Comparison of ENCODE assay signal across 17 cellular contexts in the genomic region with DNA sequence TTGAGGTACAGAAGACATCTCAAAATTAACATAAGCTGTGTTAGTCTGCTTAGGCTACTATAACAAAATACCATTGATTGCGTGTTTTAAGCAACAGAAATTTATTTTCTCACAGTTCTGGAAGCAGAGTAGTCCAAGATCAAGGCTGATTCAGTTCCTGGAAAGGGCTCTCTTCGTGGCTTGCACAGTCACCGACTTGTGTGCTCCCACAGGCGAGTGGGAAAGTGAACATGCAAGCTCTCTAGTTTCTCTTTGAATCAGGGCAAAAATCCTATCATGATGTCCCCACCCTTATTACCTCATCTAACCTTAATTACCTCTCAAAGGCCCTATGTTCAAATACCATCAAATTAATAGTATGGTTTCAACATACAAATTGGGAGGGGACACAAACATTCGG.
DNase-seq lines count a peak whose midpoint lies in the region; ATAC-seq and TF ChIP-seq lines count a peak whose summit lies in the region.
"Had no signal": no experiment of that assay in that cellular context is flagged by ENCODE, and none has a peak within 500 bp of the region (broad histone marks: within the 10 kb centered on the region; RNA-seq: fewer than 3 reads in every experiment).

No MANE protein-coding gene starts in this region.

- ATAC-seq in GM18861 (IDR thresholded peaks at IDR 0.05; ENCODE audit: unreplicated experiment): peak; percentile 32
- ATAC-seq in HG03432 (IDR thresholded peaks at IDR 0.05; ENCODE audit: unreplicated experiment): peak; percentile 56
- ATAC-seq in HG03175 (IDR thresholded peaks at IDR 0.05; ENCODE audit: unreplicated experiment): no peak
- no peak for ATAC-seq in HG03159 (IDR thresholded peaks at IDR 0.05; ENCODE audit: unreplicated experiment)
- ATAC-seq: heart right ventricle had no signal

- TF ChIP-seq CTCF in GM10248 (IDR thresholded peaks at IDR 0.05; ENCODE audit: control extremely low read depth, extremely low read depth, low read depth, missing control alignments): no peak

- H3K36me3 ChIP-seq in skeletal muscle satellite cell (ENCODE audit: insufficient read depth, low read length): no peaks in the 10 kb centered on the region
- H3K36me3 ChIP-seq: BLaER1 treated with 17β-estradiol and CSF1 and Interleukin-3, amounts not matched to agents 10 nM and 100 nM; cardiac muscle cell; esophagus muscularis mucosa; heart right ventricle; transverse colon had no signal

- no peaks in the 10 kb centered on the region for H3K27me3 ChIP-seq in skeletal muscle satellite cell (ENCODE audit: control insufficient read depth, insufficient read depth, low read length)
- H3K27me3 ChIP-seq: BLaER1 treated with 17β-estradiol and CSF1 and Interleukin-3, amounts not matched to agents 10 nM and 100 nM; cardiac muscle cell; esophagus muscularis mucosa; heart right ventricle; transverse colon had no signal

- peaks cover 11% of the 10 kb centered on the region for H3K4me1 ChIP-seq in skeletal muscle satellite cell (ENCODE audit: control insufficient read depth, insufficient read depth, low read length)
- H3K4me1 ChIP-seq: BLaER1 treated with 17β-estradiol and CSF1 and Interleukin-3, amounts not matched to agents 10 nM and 100 nM; esophagus muscularis mucosa; heart right ventricle; transverse colon had no signal

- peak; percentile 36 for DNase-seq in astrocyte of the hippocampus (ENCODE audit: low read depth, low spot score)
- DNase-seq in NCI-H226: no peak
- no peak for DNase-seq in GM10248 (ENCODE audit: extremely low spot score)
- DNase-seq: activated CD4-positive, alpha-beta T cell treated with anti-CD3 and anti-CD28 coated beads, Interleukin-2, amount 50 U/mL, for 4 hours; activated T-cell treated with anti-CD3 and anti-CD28 coated beads, Interleukin-2, amount 50 U/mL, for 1 hour; heart right ventricle; KBM-7; stimulated activated naive CD4-positive, alpha-beta T cell; transverse colon had no signal

- H3K9me3 ChIP-seq in skeletal muscle satellite cell (replicated peaks; ENCODE audit: low read length): no peaks in the 10 kb centered on the region
- H3K9me3 ChIP-seq: transverse colon had no signal

- CTCF ChIA-PET in GM10248 (lab: Yijun Ruan, JAX): interaction anchor here (1.5 kb wide), 1 partner anchor 11 kb away, joined by 3 read pairs; no protein-coding TSS in a partner anchor

- POLR2A ChIA-PET in GM10248 (lab: Yijun Ruan, JAX): no interaction called here

- H3K9ac ChIP-seq in skeletal muscle satellite cell (ENCODE audit: low read depth, low read length): peak overlapping the region; percentile 18
- H3K9ac ChIP-seq: BLaER1 treated with 17β-estradiol and CSF1 and Interleukin-3, amounts not matched to agents 10 nM and 100 nM had no signal

- peak overlapping the region; percentile 50 for H3K4me2 ChIP-seq in skeletal muscle satellite cell (ENCODE audit: low read length)

- peak overlapping the region; percentile 1 for H3K4me3 ChIP-seq in skeletal muscle satellite cell (ENCODE audit: low read length)
- H3K4me3 ChIP-seq: BLaER1 treated with 17β-estradiol and CSF1 and Interleukin-3, amounts not matched to agents 10 nM and 100 nM; cardiac muscle cell; esophagus muscularis mucosa; heart right ventricle; transverse colon had no signal

Comparison
In these comparisons a context has a peak if more than half of its experiments do, and no peak if none do; other contexts are left out.
1. ATAC-seq: peak in GM18861 (single experiment) and HG03432 (single experiment); none in HG03175 (single experiment) and HG03159 (single experiment).